8 cellular contexts compared by ENCODE assay signal in genomic region chr22:21947040-21948014, GRCh38. TPM values are rescaled to one million over a fixed set of nuclear protein-coding genes. Genes with fewer than 3 reads are reported as not detected.
DNase-seq lines count a peak whose midpoint lies in the region; ATAC-seq and TF ChIP-seq lines count a peak whose summit lies in the region.

No MANE protein-coding gene starts in this region.

- no peak for ATAC-seq in stimulated activated effector memory CD8-positive, alpha-beta T cell treated with anti-CD3 and anti-CD28 coated beads, Interleukin-12 subunit alpha, Interleukin-12 subunit beta, amount 100 ng/mL, for 72 hours
- ATAC-seq in stimulated activated naive CD8-positive, alpha-beta T cell treated with anti-CD3 and anti-CD28 coated beads, Interleukin-15, Interleukin-2, amounts not matched to agents 100 U/mL and 50 U/mL, for 24 hours = no peak
- no peak for ATAC-seq in esophagus mucosa

- H3K4me1 Mint-ChIP-seq in stimulated activated effector memory CD8-positive, alpha-beta T cell treated with anti-CD3 and anti-CD28 coated beads, Interleukin-12 subunit alpha, Interleukin-12 subunit beta, amount 100 ng/mL, for 72 hours = peaks cover 46% of the 10 kb centered on the region
- peaks cover 19% of the 10 kb centered on the region for H3K4me1 Mint-ChIP-seq in activated T-helper 2 cell treated with anti-CD3 and anti-CD28 coated beads, Interferon-gamma antibody, Interleukin-2, Interleukin-4, amounts not matched to agents 10 μg/mL and 5 μg/mL and 100 μg/mL, durations not matched to agents 14 hours and 24 hours and 36 hours (ENCODE audit: low read depth)

- no peaks in the 10 kb centered on the region for H3K9me3 Mint-ChIP-seq in stimulated activated effector memory CD8-positive, alpha-beta T cell treated with anti-CD3 and anti-CD28 coated beads, Interleukin-12 subunit alpha, Interleukin-12 subunit beta, amount 100 ng/mL, for 72 hours
- no peaks in the 10 kb centered on the region for H3K9me3 Mint-ChIP-seq in activated T-helper 2 cell treated with anti-CD3 and anti-CD28 coated beads, Interferon-gamma antibody, Interleukin-2, Interleukin-4, amounts not matched to agents 10 μg/mL and 5 μg/mL and 100 μg/mL, durations not matched to agents 14 hours and 24 hours and 36 hours

- TF ChIP-seq CTCF in GM13976 (IDR thresholded peaks at IDR 0.05; ENCODE audit: borderline replicate concordance, control extremely low read depth, extremely low read depth, insufficient read depth, missing control alignments) (peak; percentile 10), fibroblast of pulmonary artery (IDR thresholded peaks at IDR 0.05; ENCODE audit: low read length, missing control alignments) (peak; percentile 71)

- peak overlapping the region; percentile 76 for H3K27ac Mint-ChIP-seq in stimulated activated effector memory CD8-positive, alpha-beta T cell treated with anti-CD3 and anti-CD28 coated beads, Interleukin-12 subunit alpha, Interleukin-12 subunit beta, amount 100 ng/mL, for 72 hours
- no peak overlapping the region for H3K27ac Mint-ChIP-seq in activated T-helper 2 cell treated with anti-CD3 and anti-CD28 coated beads, Interferon-gamma antibody, Interleukin-2, Interleukin-4, amounts not matched to agents 10 μg/mL and 5 μg/mL and 100 μg/mL, durations not matched to agents 14 hours and 24 hours and 36 hours

- no peak for DNase-seq in GM13976 (ENCODE audit: low spot score)
- peak; percentile 53 for DNase-seq in SK-MEL-5 (ENCODE audit: low read depth, low spot score)
- peak; percentile 65 for DNase-seq in fibroblast of pulmonary artery (ENCODE audit: low read depth)
- no peak for DNase-seq in stimulated activated effector memory CD8-positive, alpha-beta T cell treated with anti-CD3 and anti-CD28 coated beads, Interleukin-12 subunit alpha, Interleukin-12 subunit beta, amount 100 ng/mL, for 72 hours (ENCODE audit: low spot score in 2 of 2)
- DNase-seq in activated T-helper 2 cell treated with anti-CD3 and anti-CD28 coated beads, Interferon-gamma antibody, Interleukin-2, Interleukin-4, amounts not matched to agents 10 μg/mL and 5 μg/mL and 100 μg/mL, durations not matched to agents 14 hours and 24 hours and 36 hours (ENCODE audit: low spot score) = no peak
- DNase-seq in NCI-H345 (lab: John Stamatoyannopoulos, UW) = no peak
- DNase-seq in stimulated activated naive CD8-positive, alpha-beta T cell treated with anti-CD3 and anti-CD28 coated beads, Interleukin-15, Interleukin-2, amounts not matched to agents 100 U/mL and 50 U/mL, for 24 hours = no peak

- in situ Hi-C loops in GM13976 (cut with MboI; ENCODE audit: low sequenced_read_pairs, unreplicated experiment) = loop anchor here (10.0 kb wide), 1 partner anchor 243 kb away; no protein-coding TSS in a partner anchor
- in situ Hi-C loops in SK-MEL-5 (cut with HindIII; ENCODE audit: low pct_unique_long_range_greater_than_20kb, low sequenced_read_pairs) = loop anchor here (25.0 kb wide), 2 partner anchors 135 to 235 kb away; no protein-coding TSS in a partner anchor

- no peak overlapping the region for H3K4me3 Mint-ChIP-seq in stimulated activated effector memory CD8-positive, alpha-beta T cell treated with anti-CD3 and anti-CD28 coated beads, Interleukin-12 subunit alpha, Interleukin-12 subunit beta, amount 100 ng/mL, for 72 hours
- H3K4me3 Mint-ChIP-seq in activated T-helper 2 cell treated with anti-CD3 and anti-CD28 coated beads, Interferon-gamma antibody, Interleukin-2, Interleukin-4, amounts not matched to agents 10 μg/mL and 5 μg/mL and 100 μg/mL, durations not matched to agents 14 hours and 24 hours and 36 hours (ENCODE audit: low read depth) = no peak overlapping the region

- H3K27me3 Mint-ChIP-seq in activated T-helper 2 cell treated with anti-CD3 and anti-CD28 coated beads, Interferon-gamma antibody, Interleukin-2, Interleukin-4, amounts not matched to agents 10 μg/mL and 5 μg/mL and 100 μg/mL, durations not matched to agents 14 hours and 24 hours and 36 hours (ENCODE audit: low read depth) = no peaks in the 10 kb centered on the region

- H3K36me3 Mint-ChIP-seq in stimulated activated effector memory CD8-positive, alpha-beta T cell treated with anti-CD3 and anti-CD28 coated beads, Interleukin-12 subunit alpha, Interleukin-12 subunit beta, amount 100 ng/mL, for 72 hours = peaks cover 5% of the 10 kb centered on the region
- peaks cover 9% of the 10 kb centered on the region for H3K36me3 Mint-ChIP-seq in activated T-helper 2 cell treated with anti-CD3 and anti-CD28 coated beads, Interferon-gamma antibody, Interleukin-2, Interleukin-4, amounts not matched to agents 10 μg/mL and 5 μg/mL and 100 μg/mL, durations not matched to agents 14 hours and 24 hours and 36 hours (ENCODE audit: low read depth)

- intact Hi-C loops in activated T-helper 2 cell treated with anti-CD3 and anti-CD28 coated beads, Interferon-gamma antibody, Interleukin-2, Interleukin-4, amounts not matched to agents 10 μg/mL and 5 μg/mL and 100 μg/mL, durations not matched to agents 14 hours and 24 hours and 36 hours (cut with micrococcal nuclease) = no loop called here

- no peak overlapping the region for H3K4me3 ChIP-seq in fibroblast of pulmonary artery (replicated peaks; ENCODE audit: low read depth, low read length)

RNA-seq across cellular contexts. Expression of gene PPM1F, which starts 5.3 kb away (rescaled TPM):
- 59.5 and 65.1 TPM in 2 replicates for total RNA-seq in SK-MEL-5 (2014; rRNA removed; shearing (Covaris generic))
- polyA plus RNA-seq in SK-MEL-5 (2015; cell fraction: cytosol; rRNA removed) = 62.3 and 79.4 TPM in 2 replicates
- polyA plus RNA-seq in SK-MEL-5 (2015; cell fraction: nucleus; rRNA removed) = 80.9 and 89.2 TPM in 2 replicates
- 26.4 and 31.4 TPM in 2 replicates for total RNA-seq in activated T-helper 2 cell treated with anti-CD3 and anti-CD28 coated beads, Interferon-gamma antibody, Interleukin-2, Interleukin-4, amounts not matched to agents 10 μg/mL and 5 μg/mL and 100 μg/mL, durations not matched to agents 14 hours and 24 hours and 36 hours
- 21.3 TPM for total RNA-seq in esophagus mucosa

RNA-seq across cellular contexts. Expression of gene TOP3B, which starts 35.3 kb away (rescaled TPM):
- 24.9 and 26.2 TPM in 2 replicates for total RNA-seq in SK-MEL-5 (2014; rRNA removed; shearing (Covaris generic))
- polyA plus RNA-seq in SK-MEL-5 (2015; cell fraction: cytosol; rRNA removed) = 19.8 and 20.9 TPM in 2 replicates
- polyA plus RNA-seq in SK-MEL-5 (2015; cell fraction: nucleus; rRNA removed) = 191 and 208 TPM in 2 replicates
- 40.9 and 46.7 TPM in 2 replicates for total RNA-seq in activated T-helper 2 cell treated with anti-CD3 and anti-CD28 coated beads, Interferon-gamma antibody, Interleukin-2, Interleukin-4, amounts not matched to agents 10 μg/mL and 5 μg/mL and 100 μg/mL, durations not matched to agents 14 hours and 24 hours and 36 hours
- 12.8 TPM for total RNA-seq in esophagus mucosa

Comparison
In these comparisons a context has a peak if more than half of its experiments do, and no peak if none do; other contexts are left out.
1. DNase-seq: peak in SK-MEL-5 (single experiment) and fibroblast of pulmonary artery (single experiment); none in GM13976 (single experiment), stimulated activated effector memory CD8-positive, alpha-beta T cell treated with anti-CD3 and anti-CD28 coated beads, Interleukin-12 subunit alpha, Interleukin-12 subunit beta, amount 100 ng/mL, for 72 hours (0 of 2), activated T-helper 2 cell treated with anti-CD3 and anti-CD28 coated beads, Interferon-gamma antibody, Interleukin-2, Interleukin-4, amounts not matched to agents 10 μg/mL and 5 μg/mL and 100 μg/mL, durations not matched to agents 14 hours and 24 hours and 36 hours (single experiment), NCI-H345 (single experiment) and stimulated activated naive CD8-positive, alpha-beta T cell treated with anti-CD3 and anti-CD28 coated beads, Interleukin-15, Interleukin-2, amounts not matched to agents 100 U/mL and 50 U/mL, for 24 hours (single experiment).